26 cellular contexts compared by ENCODE assay signal in genomic region chr22:20284471-20285086, GRCh38.
"Had no signal": no experiment of that assay in that cellular context is flagged by ENCODE, and none has a peak within 500 bp of the region (broad histone marks: within the 10 kb centered on the region; RNA-seq: fewer than 3 reads in every experiment).

No MANE protein-coding gene starts in this region.

- H3K27ac Mint-ChIP-seq: nephron; neural progenitor cell; stimulated activated effector memory CD8-positive, alpha-beta T cell treated with anti-CD3 and anti-CD28 coated beads, Interleukin-12 subunit alpha, Interleukin-12 subunit beta, amount 100 ng/mL, for 72 hours; stimulated activated naive B cell treated with anti-CD40 and anti-IgM and Interleukin-4, amounts not matched to agents 10 μg/mL and 1 μg/mL and 100 μg/mL, for 72 hours; stimulated activated naive CD8-positive, alpha-beta T cell treated with anti-CD3 and anti-CD28 coated beads, Interleukin-15, Interleukin-2, amounts not matched to agents 100 ng/mL and 50 ng/mL, for 24 hours had no signal

- H3K4me3 ChIP-seq: neural progenitor cell, pancreas, prostate gland, right lobe of liver, sigmoid colon, stomach, thoracic aorta, thyroid gland, tibial nerve, upper lobe of left lung, uterus had no signal

- H3K27ac ChIP-seq: neural progenitor cell, neutrophil, pancreas, prostate gland, right lobe of liver, sigmoid colon, stomach, thoracic aorta, thyroid gland, tibial nerve, upper lobe of left lung, uterus had no signal

- H2AFZ ChIP-seq: neural progenitor cell had no signal

- H3K4me1 Mint-ChIP-seq: naive thymus-derived CD4-positive, alpha-beta T cell; natural killer cell; nephron had no signal

- H3K27me3 ChIP-seq: neural progenitor cell, neutrophil, pancreas, right lobe of liver, sigmoid colon, thyroid gland, tibial nerve, upper lobe of left lung, uterus had no signal

- FAIRE-seq: pancreas, small intestine had no signal

- H3K4me1 ChIP-seq: pancreas, prostate gland, sigmoid colon, stomach, thyroid gland, tibial nerve, upper lobe of left lung, uterus had no signal

- H3K9me3 Mint-ChIP-seq: natural killer cell; nephron; neural progenitor cell; stimulated activated effector memory CD8-positive, alpha-beta T cell treated with anti-CD3 and anti-CD28 coated beads, Interleukin-12 subunit alpha, Interleukin-12 subunit beta, amount 100 ng/mL, for 72 hours; stimulated activated naive B cell treated with anti-CD40 and anti-IgM and Interleukin-4, amounts not matched to agents 10 μg/mL and 1 μg/mL and 100 μg/mL, for 72 hours; stimulated activated naive CD8-positive, alpha-beta T cell treated with anti-CD3 and anti-CD28 coated beads, Interleukin-15, Interleukin-2, amounts not matched to agents 100 ng/mL and 50 ng/mL, for 24 hours had no signal

- H3K36me3 Mint-ChIP-seq: naive thymus-derived CD4-positive, alpha-beta T cell; natural killer cell; neural progenitor cell; stimulated activated effector memory CD8-positive, alpha-beta T cell treated with anti-CD3 and anti-CD28 coated beads, Interleukin-12 subunit alpha, Interleukin-12 subunit beta, amount 100 ng/mL, for 72 hours; stimulated activated naive B cell treated with anti-CD40 and anti-IgM and Interleukin-4, amounts not matched to agents 10 μg/mL and 1 μg/mL and 100 μg/mL, for 72 hours had no signal

- H3K9me3 ChIP-seq: neutrophil, pancreas, prostate gland, right lobe of liver, sigmoid colon, stomach, thoracic aorta, thyroid gland, tibial nerve, upper lobe of left lung, uterus had no signal

- DNase-seq: naive thymus-derived CD4-positive, alpha-beta T cell; natural killer cell; right cardiac atrium; right lobe of liver; sigmoid colon; small intestine; stimulated activated CD4-positive, alpha-beta T cell treated with anti-CD3 and anti-CD28 coated beads, Interleukin-15, amount 100 ng/mL, for 24 hours; stimulated activated CD4-positive, alpha-beta T cell treated with anti-CD3 and anti-CD28 coated beads, Interleukin-2, amount 100 ng/mL, for 24 hours; stimulated activated CD4-positive, alpha-beta T cell treated with anti-CD3 and anti-CD28 coated beads, Interleukin-2, amount 100 ng/mL, for 48 hours; stimulated activated CD4-positive, alpha-beta T cell treated with anti-CD3 and anti-CD28 coated beads, Interleukin-4, amount 100 ng/mL, for 24 hours; stimulated activated naive B cell treated with anti-CD40 and anti-IgM and Interleukin-4, amounts not matched to agents 10 μg/mL and 1 μg/mL and 100 μg/mL, for 72 hours; stimulated activated naive CD4-positive, alpha-beta T cell treated with Interleukin-2 at 50 U/mL for 16 hours; stomach; thyroid gland; trophoblast cell; uterus had no signal

- H3K9ac ChIP-seq: neural progenitor cell had no signal

- H3K4me3 Mint-ChIP-seq: naive thymus-derived CD4-positive, alpha-beta T cell; natural killer cell; nephron; neural progenitor cell; stimulated activated effector memory CD8-positive, alpha-beta T cell treated with anti-CD3 and anti-CD28 coated beads, Interleukin-12 subunit alpha, Interleukin-12 subunit beta, amount 100 ng/mL, for 72 hours; stimulated activated naive B cell treated with anti-CD40 and anti-IgM and Interleukin-4, amounts not matched to agents 10 μg/mL and 1 μg/mL and 100 μg/mL, for 72 hours; stimulated activated naive CD8-positive, alpha-beta T cell treated with anti-CD3 and anti-CD28 coated beads, Interleukin-15, Interleukin-2, amounts not matched to agents 100 ng/mL and 50 ng/mL, for 24 hours had no signal

- H3K27me3 Mint-ChIP-seq: naive thymus-derived CD4-positive, alpha-beta T cell; stimulated activated naive B cell treated with anti-CD40 and anti-IgM and Interleukin-4, amounts not matched to agents 10 μg/mL and 1 μg/mL and 100 μg/mL, for 72 hours; stimulated activated naive CD8-positive, alpha-beta T cell treated with anti-CD3 and anti-CD28 coated beads, Interleukin-15, Interleukin-2, amounts not matched to agents 100 ng/mL and 50 ng/mL, for 24 hours had no signal

- H3K36me3 ChIP-seq: neural progenitor cell, neutrophil, pancreas, prostate gland, right lobe of liver, sigmoid colon, stomach, thoracic aorta, thyroid gland, tibial nerve, upper lobe of left lung, uterus had no signal

- ATAC-seq: natural killer cell; right lobe of liver; stimulated activated effector memory CD8-positive, alpha-beta T cell treated with anti-CD3 and anti-CD28 coated beads, Interleukin-12 subunit alpha, Interleukin-12 subunit beta, amount 100 ng/mL, for 72 hours had no signal
